In genomic region chr11:3217751-3218482, GRCh38 we compare ENCODE assay signal across 1 cellular context.
TF ChIP-seq lines count a peak whose summit lies in the region.

No MANE protein-coding gene starts in this region.

TF ChIP-seq in H1, 55 proteins besides CTCF, POLR2A, EP300 and RAD21:
- TF ChIP-seq ATF3 (IDR thresholded peaks at IDR 0.05; ENCODE audit: insufficient read depth, low read depth, low read length) (no peak), GABPA (IDR thresholded peaks at IDR 0.05; ENCODE audit: borderline replicate concordance, insufficient read depth, low read length) (0 out of 2 replicates have a peak, but pooled peaks have one; percentile 10)
